ENCODE assay signal across 17 cellular contexts in the genomic region with DNA sequence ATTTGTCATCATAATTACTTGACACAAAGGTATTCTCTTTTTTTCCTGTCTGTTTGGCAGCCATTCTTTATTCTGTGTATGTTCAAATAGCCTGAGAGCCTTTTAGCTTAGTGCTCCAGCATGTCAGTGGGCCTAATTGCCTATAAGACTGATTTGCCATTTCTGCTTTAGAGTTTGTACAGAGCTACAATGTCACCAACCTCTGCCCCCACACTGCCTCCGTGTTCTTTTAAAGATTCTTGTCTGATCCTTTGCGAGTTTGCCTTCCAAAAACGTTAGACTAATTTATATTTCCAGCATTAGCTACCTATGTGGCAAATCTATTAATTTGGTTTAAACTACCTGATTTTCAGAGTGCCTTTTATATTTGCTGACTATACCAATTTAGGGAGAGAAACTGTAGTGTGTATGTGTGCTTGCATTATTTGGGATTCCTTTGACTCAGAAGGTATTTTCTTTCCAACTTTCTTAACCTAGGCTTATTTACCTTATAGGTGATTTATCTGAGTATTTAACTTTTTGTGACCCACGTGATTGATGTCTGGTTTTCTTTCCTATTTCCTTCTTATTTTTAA.
A peak's percentile ranks its signal among the peaks of the same experiment; 100 is the strongest.
DNase-seq lines count a peak whose midpoint lies in the region; ATAC-seq and TF ChIP-seq lines count a peak whose summit lies in the region.
"Had no signal": no experiment of that assay in that cellular context is flagged by ENCODE, and none has a peak within 500 bp of the region (broad histone marks: within the 10 kb centered on the region; RNA-seq: fewer than 3 reads in every experiment).

No MANE protein-coding gene starts in this region.

- peaks cover 0 to 3% of the 10 kb centered on the region in 2 donors for H3K9me3 Mint-ChIP-seq in activated T-cell treated with anti-CD3 and anti-CD28 coated beads, Interleukin-2, amount 50 U/mL, for 72 hours
- peaks cover 6% of the 10 kb centered on the region for H3K9me3 Mint-ChIP-seq in activated naive CD8-positive, alpha-beta T cell treated with anti-CD3 and anti-CD28 coated beads, Interleukin-2, amount 10 ng/mL, durations not matched to agents 7 days and 5 days
- peaks cover 35% of the 10 kb centered on the region for H3K9me3 Mint-ChIP-seq in nephron progenitor cell
- H3K9me3 Mint-ChIP-seq: effector memory CD8-positive, alpha-beta T cell; natural killer cell had no signal

- peaks cover 4 to 14% of the 10 kb centered on the region in 2 donors for H3K36me3 Mint-ChIP-seq in activated T-cell treated with anti-CD3 and anti-CD28 coated beads, Interleukin-2, amount 50 U/mL, for 72 hours (ENCODE audit: insufficient read depth in 2 of 2)
- peaks cover 29% of the 10 kb centered on the region for H3K36me3 Mint-ChIP-seq in activated naive CD8-positive, alpha-beta T cell treated with anti-CD3 and anti-CD28 coated beads, Interleukin-2, amount 10 ng/mL, durations not matched to agents 7 days and 5 days
- H3K36me3 Mint-ChIP-seq in nephron progenitor cell (ENCODE audit: low read depth), result peaks cover 50% of the 10 kb centered on the region
- H3K36me3 Mint-ChIP-seq: natural killer cell had no signal

- H3K27me3 Mint-ChIP-seq in activated T-cell treated with anti-CD3 and anti-CD28 coated beads, Interleukin-2, amount 50 U/mL, for 72 hours (ENCODE audit: low read depth), result no peaks in the 10 kb centered on the region
- H3K27me3 Mint-ChIP-seq in activated naive CD8-positive, alpha-beta T cell treated with anti-CD3 and anti-CD28 coated beads, Interleukin-2, amount 10 ng/mL, durations not matched to agents 7 days and 5 days, result no peaks in the 10 kb centered on the region
- no peaks in the 10 kb centered on the region for H3K27me3 Mint-ChIP-seq in nephron progenitor cell (ENCODE audit: low read depth, poor library complexity)
- H3K27me3 Mint-ChIP-seq: effector memory CD8-positive, alpha-beta T cell had no signal

- ATAC-seq in activated T-cell treated with anti-CD3 and anti-CD28 coated beads, Interleukin-2, amount 50 U/mL, for 72 hours (replicated peaks in 1 of 2), result no peak
- ATAC-seq in activated naive CD8-positive, alpha-beta T cell treated with anti-CD3 and anti-CD28 coated beads, Interleukin-2, amount 10 ng/mL, durations not matched to agents 7 days and 5 days (ENCODE audit: low read depth), result no peak
- no peak for ATAC-seq in GM18861 (IDR thresholded peaks at IDR 0.05; ENCODE audit: unreplicated experiment)
- ATAC-seq: effector memory CD8-positive, alpha-beta T cell; heart left ventricle; natural killer cell had no signal

- no peak for DNase-seq in activated T-cell treated with anti-CD3 and anti-CD28 coated beads, Interleukin-2, amount 50 U/mL, for 72 hours
- no peak for DNase-seq in activated T-cell treated with anti-CD3 and anti-CD28 coated beads, Interleukin-2, amount 50 U/mL, for 1 hour
- peak; percentile 3 for DNase-seq in NCI-H146 (lab: John Stamatoyannopoulos, UW)
- no peak for DNase-seq in activated naive CD8-positive, alpha-beta T cell treated with anti-CD3 and anti-CD28 coated beads, Interleukin-2, amount 10 ng/mL, durations not matched to agents 7 days and 5 days
- no peak for DNase-seq in nephron progenitor cell
- no peak for DNase-seq in DMS153 treated with DMSO at 0.1 percent for 48 hours (lab: John Stamatoyannopoulos, UW; ENCODE audit: unreplicated experiment)
- no peak for DNase-seq in GM03348 (ENCODE audit: low spot score)
- DNase-seq: activated CD4-positive, CD25-positive, alpha-beta regulatory T cell treated with anti-CD3 and anti-CD28 coated beads, Interleukin-2, amount 50 U/mL, for 72 hours; anterior cingulate cortex; effector memory CD8-positive, alpha-beta T cell; heart left ventricle; natural killer cell; NCI-H524; SJCRH30; stimulated activated CD4-positive, alpha-beta T cell treated with anti-CD3 and anti-CD28 coated beads, Interleukin-2, amount 100 ng/mL, for 24 hours; T1000 had no signal

- peaks cover 73% of the 10 kb centered on the region for H3K4me1 Mint-ChIP-seq in activated T-cell treated with anti-CD3 and anti-CD28 coated beads, Interleukin-2, amount 50 U/mL, for 72 hours (ENCODE audit: low read depth)
- peaks cover 39% of the 10 kb centered on the region for H3K4me1 Mint-ChIP-seq in activated naive CD8-positive, alpha-beta T cell treated with anti-CD3 and anti-CD28 coated beads, Interleukin-2, amount 10 ng/mL, durations not matched to agents 7 days and 5 days
- peaks cover 9% of the 10 kb centered on the region for H3K4me1 Mint-ChIP-seq in nephron progenitor cell

- no peak for TF ChIP-seq CTCF in nephron progenitor cell (IDR thresholded peaks at IDR 0.05)

- peak overlapping the region; percentile 65 to 81 for H3K4me3 Mint-ChIP-seq in activated T-cell treated with anti-CD3 and anti-CD28 coated beads, Interleukin-2, amount 50 U/mL, for 72 hours
- H3K4me3 Mint-ChIP-seq in activated naive CD8-positive, alpha-beta T cell treated with anti-CD3 and anti-CD28 coated beads, Interleukin-2, amount 10 ng/mL, durations not matched to agents 7 days and 5 days, result peak overlapping the region; percentile 55
- H3K4me3 Mint-ChIP-seq in nephron progenitor cell, result no peak overlapping the region
- H3K4me3 Mint-ChIP-seq: effector memory CD8-positive, alpha-beta T cell; natural killer cell had no signal

- POLR2A ChIA-PET in activated naive CD8-positive, alpha-beta T cell treated with anti-CD3 and anti-CD28 coated beads, Interleukin-2, amount 10 ng/mL, durations not matched to agents 7 days and 5 days (lab: Charles Lee), result interaction anchor here (0.6 to 1.4 kb wide), 2 partner anchors 71 to 169 kb away, joined by 3 to 4 read pairs; a partner anchor contains a TSS

- H3K27ac Mint-ChIP-seq in activated T-cell treated with anti-CD3 and anti-CD28 coated beads, Interleukin-2, amount 50 U/mL, for 72 hours, result peak overlapping the region; percentile 97
- H3K27ac Mint-ChIP-seq in activated naive CD8-positive, alpha-beta T cell treated with anti-CD3 and anti-CD28 coated beads, Interleukin-2, amount 10 ng/mL, durations not matched to agents 7 days and 5 days, result peak overlapping the region; percentile 68
- peak overlapping the region; percentile 58 for H3K27ac Mint-ChIP-seq in nephron progenitor cell
- H3K27ac Mint-ChIP-seq: natural killer cell had no signal
